8 cellular contexts compared by ENCODE assay signal in the genomic region with DNA sequence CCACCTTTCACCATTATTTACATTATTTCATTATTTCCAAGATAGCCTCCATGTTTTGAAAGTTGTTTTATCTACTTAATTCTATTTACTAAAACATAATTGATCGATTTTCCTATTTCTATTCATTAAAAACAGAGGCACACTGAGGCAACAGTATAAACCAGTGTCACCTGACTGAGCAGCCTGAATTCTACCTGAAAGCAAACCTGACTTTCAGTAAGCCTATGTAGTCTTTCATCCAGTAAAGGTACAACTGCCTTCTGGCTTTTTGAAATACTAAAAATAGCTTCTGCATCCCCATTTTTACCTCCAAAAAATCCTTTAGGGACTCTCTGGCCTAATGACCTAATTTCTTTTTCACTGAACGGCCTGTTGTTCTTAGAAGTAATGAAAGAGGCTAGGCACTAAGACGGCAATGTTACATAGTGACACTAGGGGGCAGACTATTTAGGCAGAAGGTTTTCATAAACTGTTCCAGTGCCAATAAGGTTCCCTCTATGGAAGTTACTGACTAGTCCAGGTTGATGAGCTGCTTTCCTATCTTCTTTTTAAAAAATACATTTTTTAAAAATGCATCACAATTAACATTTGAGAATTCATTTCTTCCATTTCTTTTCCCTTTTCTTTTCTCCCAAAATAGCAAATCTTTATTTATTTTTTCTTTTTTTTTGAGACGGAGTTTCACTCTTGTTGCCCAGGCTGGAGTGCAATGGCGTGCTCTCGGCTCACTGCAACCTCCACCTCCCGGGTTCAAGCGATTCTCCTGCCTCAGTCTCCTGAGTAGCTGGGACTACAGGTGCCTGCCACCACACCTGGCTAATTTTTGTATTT. TPM values are rescaled to one million over a fixed set of nuclear protein-coding genes. Genes with fewer than 3 reads are reported as not detected.
DNase-seq lines count a peak whose midpoint lies in the region; ATAC-seq, FAIRE-seq and TF ChIP-seq lines count a peak whose summit lies in the region.

No MANE protein-coding gene starts in this region.

- no peaks in the 10 kb centered on the region for H3K27me3 ChIP-seq in BJ (ENCODE audit: control insufficient read depth, insufficient read depth, low read length)

- peak; percentile 86 for FAIRE-seq in GM12892 (lab: Jason Lieb, UNC)

- CTCF ChIA-PET in BJ (lab: Yijun Ruan, JAX) = interaction anchor here (0.7 to 8.8 kb wide), 19 partner anchors 12 to 160 kb away, joined by 3 to 127 read pairs (median 4); a partner anchor contains a TSS

- no peak overlapping the region for H3K4me3 ChIP-seq in BJ (ENCODE audit: low read depth, low read length)

- DNase-seq in BJ (ENCODE audit: low read depth) (peak; percentile 11), GM12892 (ENCODE audit: insufficient read length) (no peak), NCI-H2029 treated with DMSO at 0.1 percent for 48 hours (lab: John Stamatoyannopoulos, UW) (peak; percentile 83), T1000 (lab: John Stamatoyannopoulos, UW) (peak; percentile 13), fibroblast of the conjunctiva (ENCODE audit: low read depth) (peak; percentile 78), occipital lobe (lab: John Stamatoyannopoulos, UW) (peak; percentile 2)

- ATAC-seq in GM21576 (IDR thresholded peaks at IDR 0.05; ENCODE audit: unreplicated experiment) (no peak), HG03432 (IDR thresholded peaks at IDR 0.05; ENCODE audit: unreplicated experiment) (no peak)

- TF ChIP-seq POLR2A in GM12892 (IDR thresholded peaks at IDR 0.05; ENCODE audit: low read depth, low read length) = no peak

- TF ChIP-seq CTCF in BJ (IDR thresholded peaks at IDR 0.05; ENCODE audit: insufficient read depth, low read depth, low read length) = peak; percentile 88

- POLR2A ChIA-PET in BJ (lab: Charles Lee) = no interaction called here

- peaks cover 6% of the 10 kb centered on the region for H3K36me3 ChIP-seq in BJ (ENCODE audit: control insufficient read depth, insufficient read depth, low read length)

RNA-seq across cellular contexts. Expression of a gene that starts 17.5 kb away (rescaled TPM):
- 159 and 194 TPM in 2 replicates for polyA plus RNA-seq in BJ (2011; rRNA removed)
- 85.2 and 127 TPM in 2 replicates for polyA minus RNA-seq in BJ (2011; rRNA and poly(A)+ RNA removed)
- polyA plus RNA-seq in GM12892 (2012; ENCODE audit: missing spikeins) = 143 TPM
- 169 TPM for total RNA-seq in occipital lobe

RNA-seq across cellular contexts. Expression of a gene that starts 38.2 kb away (rescaled TPM):
- polyA plus RNA-seq in BJ (2011; rRNA removed) = 27.0 and 35.8 TPM in 2 replicates
- polyA minus RNA-seq in BJ (2011; rRNA and poly(A)+ RNA removed) = 18.7 and 24.1 TPM in 2 replicates
- 23.5 TPM for polyA plus RNA-seq in GM12892 (2012; ENCODE audit: missing spikeins)
- total RNA-seq in occipital lobe = 41.6 TPM
